Comparison of ENCODE assay signal across 17 cellular contexts in the genomic region with DNA sequence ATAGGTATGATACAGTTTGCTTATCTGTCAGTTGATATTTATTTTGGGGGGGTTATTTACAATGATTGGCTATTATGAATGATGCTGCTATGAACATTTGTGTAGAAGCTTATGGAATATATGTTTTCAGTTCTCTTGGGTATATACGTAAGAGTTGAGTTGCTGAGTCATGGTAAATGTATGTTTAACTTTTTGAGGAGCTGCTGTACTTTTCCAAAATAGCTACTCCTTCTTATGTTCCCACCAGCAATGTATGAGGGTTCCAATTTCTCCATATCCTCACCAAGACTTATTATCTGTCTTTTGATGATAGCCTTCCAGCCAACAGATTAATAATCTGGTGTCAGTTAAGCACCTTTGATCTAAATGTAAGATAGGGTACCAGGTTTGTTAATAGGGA.
"Had no signal": no experiment of that assay in that cellular context is flagged by ENCODE, and none has a peak within 500 bp of the region (broad histone marks: within the 10 kb centered on the region; RNA-seq: fewer than 3 reads in every experiment).

No MANE protein-coding gene starts in this region.

- ATAC-seq: activated CD8-positive, alpha-beta memory T cell treated with anti-CD3 and anti-CD28 coated beads, Interleukin-2, amount 10 ng/mL, durations not matched to agents 7 days and 5 days; body of pancreas; gastroesophageal sphincter; heart right ventricle; left colon; lower lobe of right lung; stimulated activated memory B cell treated with anti-CD40 and anti-IgM and Interleukin-4, amounts not matched to agents 10 μg/mL and 1 μg/mL and 100 μg/mL, for 72 hours had no signal

- DNase-seq: activated CD4-positive, alpha-beta T cell treated with anti-CD3 and anti-CD28 coated beads, Interleukin-2, amount 50 U/mL, for 4 hours; activated CD8-positive, alpha-beta memory T cell treated with anti-CD3 and anti-CD28 coated beads, Interleukin-2, amount 10 ng/mL, durations not matched to agents 7 days and 5 days; activated naive CD4-positive, alpha-beta T cell treated with anti-CD3 and anti-CD28 coated beads, Interleukin-2, amount 10 ng/mL, durations not matched to agents 7 days and 5 days; activated T-cell treated with anti-CD3 and anti-CD28 coated beads, Interleukin-2, amount 50 U/mL, for 1 hour; amniotic stem cell; body of pancreas; endodermal cell; heart right ventricle; left colon; lower lobe of right lung; naive B cell; stimulated activated CD4-positive, alpha-beta T cell treated with anti-CD3 and anti-CD28 coated beads, Interleukin-2, amount 100 ng/mL, for 48 hours; thyroid gland had no signal

- H3K36me3 ChIP-seq: thyroid gland had no signal

- H3K27me3 Mint-ChIP-seq: activated CD8-positive, alpha-beta memory T cell treated with anti-CD3 and anti-CD28 coated beads, Interleukin-2, amount 10 ng/mL, durations not matched to agents 7 days and 5 days; activated naive CD4-positive, alpha-beta T cell treated with anti-CD3 and anti-CD28 coated beads, Interleukin-2, amount 10 ng/mL, durations not matched to agents 7 days and 5 days; naive B cell; stimulated activated memory B cell treated with anti-CD40 and anti-IgM and Interleukin-4, amounts not matched to agents 10 μg/mL and 1 μg/mL and 100 μg/mL, for 72 hours had no signal

- H3K4me3 ChIP-seq: body of pancreas, gastroesophageal sphincter, heart right ventricle, lower lobe of right lung, thyroid gland had no signal

- H3K27ac ChIP-seq: body of pancreas, gastroesophageal sphincter, heart right ventricle, lower lobe of right lung, neutrophil, thyroid gland had no signal

- H3K9me3 ChIP-seq: body of pancreas, gastroesophageal sphincter, heart right ventricle, lower lobe of right lung, neutrophil, thyroid gland had no signal

- H3K27me3 ChIP-seq: body of pancreas, gastroesophageal sphincter, heart right ventricle, neutrophil, thyroid gland had no signal

- H3K9me3 Mint-ChIP-seq: activated naive CD4-positive, alpha-beta T cell treated with anti-CD3 and anti-CD28 coated beads, Interleukin-2, amount 10 ng/mL, durations not matched to agents 7 days and 5 days; endodermal cell; naive B cell; stimulated activated memory B cell treated with anti-CD40 and anti-IgM and Interleukin-4, amounts not matched to agents 10 μg/mL and 1 μg/mL and 100 μg/mL, for 72 hours; T-helper 2 cell treated with Interferon-gamma antibody and Interleukin-4, amounts not matched to agents 5 μg/mL and 100 μg/mL, for 36 hours had no signal

- H3K4me3 Mint-ChIP-seq: activated CD8-positive, alpha-beta memory T cell treated with anti-CD3 and anti-CD28 coated beads, Interleukin-2, amount 10 ng/mL, durations not matched to agents 7 days and 5 days; activated naive CD4-positive, alpha-beta T cell treated with anti-CD3 and anti-CD28 coated beads, Interleukin-2, amount 10 ng/mL, durations not matched to agents 7 days and 5 days; endodermal cell; stimulated activated memory B cell treated with anti-CD40 and anti-IgM and Interleukin-4, amounts not matched to agents 10 μg/mL and 1 μg/mL and 100 μg/mL, for 72 hours; T-helper 2 cell treated with Interferon-gamma antibody and Interleukin-4, amounts not matched to agents 5 μg/mL and 100 μg/mL, for 36 hours had no signal

- H3K27ac Mint-ChIP-seq: activated CD8-positive, alpha-beta memory T cell treated with anti-CD3 and anti-CD28 coated beads, Interleukin-2, amount 10 ng/mL, durations not matched to agents 7 days and 5 days; activated naive CD4-positive, alpha-beta T cell treated with anti-CD3 and anti-CD28 coated beads, Interleukin-2, amount 10 ng/mL, durations not matched to agents 7 days and 5 days; endodermal cell; stimulated activated memory B cell treated with anti-CD40 and anti-IgM and Interleukin-4, amounts not matched to agents 10 μg/mL and 1 μg/mL and 100 μg/mL, for 72 hours; T-helper 2 cell treated with Interferon-gamma antibody and Interleukin-4, amounts not matched to agents 5 μg/mL and 100 μg/mL, for 36 hours had no signal

- H3K4me1 ChIP-seq: gastroesophageal sphincter, lower lobe of right lung, thyroid gland had no signal
